ENCODE assay signal across 22 cellular contexts in the genomic region with DNA sequence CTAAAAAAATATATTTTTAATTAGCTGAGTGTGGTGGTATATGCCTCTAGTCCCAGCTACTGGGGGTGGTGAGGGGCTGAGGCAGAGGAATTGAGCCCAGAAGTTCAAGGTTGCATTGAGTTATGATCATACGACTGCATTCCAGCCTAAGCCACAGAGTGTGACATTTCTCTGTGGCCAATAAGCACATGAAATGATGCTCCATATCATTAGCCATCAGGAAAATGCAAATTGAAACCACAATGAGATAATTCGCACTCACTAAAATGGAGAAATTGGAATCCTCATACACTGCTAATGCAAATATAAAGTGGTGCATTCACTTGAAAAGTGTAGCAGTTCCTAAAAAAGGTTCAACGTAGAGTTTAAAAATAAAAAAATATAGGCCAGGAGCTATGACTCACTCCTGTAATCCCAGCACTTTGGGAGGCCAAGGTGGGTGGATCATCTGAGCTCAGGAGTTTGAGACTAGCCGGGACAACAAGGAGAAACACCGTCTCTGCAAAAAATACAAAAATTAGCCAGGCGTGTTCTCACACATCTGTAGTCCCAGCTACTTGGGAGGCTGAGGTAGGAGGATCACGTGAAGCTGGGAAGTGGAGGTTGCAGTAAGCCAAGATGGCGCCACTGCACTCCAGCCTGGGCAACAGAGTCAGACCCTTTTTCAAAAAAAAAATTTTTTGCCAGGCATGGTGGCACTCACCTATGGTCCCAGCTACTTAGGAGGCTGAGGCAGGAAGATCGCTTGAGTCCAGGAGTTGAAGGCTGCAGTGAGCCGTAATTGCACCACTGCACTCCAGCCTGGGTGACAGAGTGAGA. TPM values are rescaled to one million over a fixed set of nuclear protein-coding genes. Genes with fewer than 3 reads are reported as not detected.
"Had no signal": no experiment of that assay in that cellular context is flagged by ENCODE, and none has a peak within 500 bp of the region (broad histone marks: within the 10 kb centered on the region; RNA-seq: fewer than 3 reads in every experiment).

No MANE protein-coding gene starts in this region.

- H3K27me3 ChIP-seq: left lung, right lobe of liver, spleen, tibial artery, upper lobe of left lung had no signal

- DNase-seq: effector memory CD4-positive, alpha-beta T cell; islet precursor cell; left lung; lower lobe of right lung; psoas muscle; retina; right lobe of liver; spleen; stimulated activated CD4-positive, alpha-beta T cell treated with anti-CD3 and anti-CD28 coated beads, Interleukin-15, amount 100 ng/mL, for 24 hours; stimulated activated CD4-positive, alpha-beta T cell treated with anti-CD3 and anti-CD28 coated beads, Interleukin-1b, Interleukin-23, amount 100 ng/mL, for 48 hours; stimulated activated CD4-positive, alpha-beta T cell treated with anti-CD3 and anti-CD28 coated beads, Interleukin-4, amount 100 ng/mL, for 24 hours; tibial artery; upper lobe of left lung had no signal

- H3K27ac ChIP-seq: left lung, lower lobe of right lung, psoas muscle, spleen, tibial artery, upper lobe of left lung had no signal

- H3K9me3 ChIP-seq: left lung, lower lobe of right lung, psoas muscle, right lobe of liver, spleen, tibial artery, upper lobe of left lung had no signal

- ATAC-seq: esophagus mucosa; left lung; lower lobe of right lung; natural killer cell treated with Interleukin-12 subunit alpha and Interleukin-12 subunit beta and Interleukin-15 and Interleukin-18, amount 100 ng/mL, for 72 hours; psoas muscle; right lobe of liver; stimulated activated memory B cell treated with anti-CD40 and anti-IgM and Interleukin-4, amounts not matched to agents 10 μg/mL and 1 μg/mL and 100 μg/mL, for 72 hours had no signal

- H3K4me1 ChIP-seq: left lung, lower lobe of right lung, psoas muscle, spleen, tibial artery, upper lobe of left lung had no signal

- H3K4me3 ChIP-seq: left lung, lower lobe of right lung, psoas muscle, right lobe of liver, spleen, tibial artery, upper lobe of left lung had no signal

RNA-seq across cellular contexts. Expression of a gene that starts 46.8 kb away (rescaled TPM):
- total RNA-seq: psoas muscle had no signal

RNA-seq across cellular contexts. Expression of a gene that starts 53.2 kb away (rescaled TPM):
- total RNA-seq: esophagus mucosa; fibroblast of lung; frontal cortex; glomerular endothelial cell; left lung; lower lobe of right lung; mucosa of gallbladder; myocyte; natural killer cell treated with Interleukin-12 subunit alpha and Interleukin-12 subunit beta and Interleukin-15 and Interleukin-18, amount 100 ng/mL, for 72 hours; psoas muscle; right lobe of liver; spleen; temporal lobe; upper lobe of left lung had no signal
